18 cellular contexts compared by ENCODE assay signal in genomic region chrX:9091253-9091652, GRCh38. TPM values are rescaled to one million over a fixed set of nuclear protein-coding genes. Genes with fewer than 3 reads are reported as not detected.
A peak's percentile ranks its signal among the peaks of the same experiment; 100 is the strongest.
DNase-seq lines count a peak whose midpoint lies in the region; ATAC-seq, FAIRE-seq and TF ChIP-seq lines count a peak whose summit lies in the region.
"Had no signal": no experiment of that assay in that cellular context is flagged by ENCODE, and none has a peak within 500 bp of the region (broad histone marks: within the 10 kb centered on the region; RNA-seq: fewer than 3 reads in every experiment).

No MANE protein-coding gene starts in this region.

- H3K4me3 Mint-ChIP-seq in activated B cell treated with CpG ODN at 0.5 μM for 24 hours: peak overlapping the region; percentile 15
- no peak overlapping the region for H3K4me3 Mint-ChIP-seq in stimulated activated memory B cell treated with anti-CD40 and anti-IgM and Interleukin-4, amounts not matched to agents 10 μg/mL and 1 μg/mL and 100 μg/mL, for 72 hours

- no peak for FAIRE-seq in GM12891 (lab: Jason Lieb, UNC)
- FAIRE-seq: GM18507, H1, K562 had no signal

- CTCF ChIA-PET in activated B cell treated with CpG ODN at 0.5 μM for 24 hours (lab: Charles Lee): no interaction called here

- H3K27ac Mint-ChIP-seq in activated B cell treated with CpG ODN at 0.5 μM for 24 hours: peak overlapping the region; percentile 65
- H3K27ac Mint-ChIP-seq in stimulated activated memory B cell treated with anti-CD40 and anti-IgM and Interleukin-4, amounts not matched to agents 10 μg/mL and 1 μg/mL and 100 μg/mL, for 72 hours: peak overlapping the region; percentile 60

- peaks cover 4% of the 10 kb centered on the region for H3K27me3 Mint-ChIP-seq in activated B cell treated with CpG ODN at 0.5 μM for 24 hours
- H3K27me3 Mint-ChIP-seq in stimulated activated memory B cell treated with anti-CD40 and anti-IgM and Interleukin-4, amounts not matched to agents 10 μg/mL and 1 μg/mL and 100 μg/mL, for 72 hours: no peaks in the 10 kb centered on the region

- no peak for TF ChIP-seq POLR2A in GM12891 (IDR thresholded peaks at IDR 0.05; ENCODE audit: low read depth, low read length)

- POLR2A ChIA-PET in activated B cell treated with CpG ODN at 0.5 μM for 24 hours (lab: Charles Lee): no interaction called here

- intact Hi-C loops in activated B cell treated with CpG ODN at 0.5 μM for 24 hours (cut with micrococcal nuclease): loop anchor here (5.0 kb wide), 3 partner anchors 76 to 371 kb away; no protein-coding TSS in a partner anchor

- H3K36me3 Mint-ChIP-seq in activated B cell treated with CpG ODN at 0.5 μM for 24 hours (ENCODE audit: low read depth): peaks cover 1% of the 10 kb centered on the region
- no peaks in the 10 kb centered on the region for H3K36me3 Mint-ChIP-seq in stimulated activated memory B cell treated with anti-CD40 and anti-IgM and Interleukin-4, amounts not matched to agents 10 μg/mL and 1 μg/mL and 100 μg/mL, for 72 hours

- no peak for TF ChIP-seq CTCF in activated B cell treated with CpG ODN at 0.5 μM for 24 hours (IDR thresholded peaks at IDR 0.05)

- peaks cover 13% of the 10 kb centered on the region for H3K4me1 Mint-ChIP-seq in activated B cell treated with CpG ODN at 0.5 μM for 24 hours
- H3K4me1 Mint-ChIP-seq in stimulated activated memory B cell treated with anti-CD40 and anti-IgM and Interleukin-4, amounts not matched to agents 10 μg/mL and 1 μg/mL and 100 μg/mL, for 72 hours: peaks cover 8% of the 10 kb centered on the region

- DNase-seq in GM12891 (ENCODE audit: insufficient read length, low spot score): no peak
- DNase-seq in MV-4-11 (lab: John Stamatoyannopoulos, UW): peak; percentile 79
- peak; percentile 15 for DNase-seq in activated B cell treated with CpG ODN at 0.5 μM for 24 hours
- DNase-seq in NCI-H446 (lab: John Stamatoyannopoulos, UW): no peak
- DNase-seq in LoVo (ENCODE audit: low spot score): no peak
- DNase-seq in stimulated activated CD4-positive, alpha-beta T cell treated with anti-CD3 and anti-CD28 coated beads, Interleukin-1b, Interleukin-23, amount 100 ng/mL, for 48 hours: no peak
- DNase-seq: DMS79 treated with DMSO at 0.1 percent for 48 hours, NCI-H1436, NCI-H1930, NCI-H226, NCI-H526, OCI-M1, Right ventricle myocardium superior had no signal

- peak; percentile 42 for ATAC-seq in activated B cell treated with CpG ODN at 0.5 μM for 24 hours (ENCODE audit: low read depth)
- ATAC-seq in stimulated activated memory B cell treated with anti-CD40 and anti-IgM and Interleukin-4, amounts not matched to agents 10 μg/mL and 1 μg/mL and 100 μg/mL, for 72 hours: no peak
- ATAC-seq in GM19455 (IDR thresholded peaks at IDR 0.05; ENCODE audit: unreplicated experiment): no peak
- ATAC-seq: K562 had no signal

- peaks cover 2% of the 10 kb centered on the region for H3K9me3 Mint-ChIP-seq in activated B cell treated with CpG ODN at 0.5 μM for 24 hours
- H3K9me3 Mint-ChIP-seq in stimulated activated memory B cell treated with anti-CD40 and anti-IgM and Interleukin-4, amounts not matched to agents 10 μg/mL and 1 μg/mL and 100 μg/mL, for 72 hours: peaks cover 3% of the 10 kb centered on the region

TF ChIP-seq in GM12891, 5 proteins besides CTCF, POLR2A, EP300 and RAD21:
- no peak for TF ChIP-seq POLR2AphosphoS5 (IDR thresholded peaks at IDR 0.05; ENCODE audit: low read depth, low read length)
- TF ChIP-seq SPI1 (IDR thresholded peaks at IDR 0.05; ENCODE audit: low read depth, low read length): peak; percentile 82
TF ChIP-seq in GM12891: peak in this region for 1.

RNA-seq across cellular contexts. Expression of gene FAM9B, which starts 57.3 kb away (rescaled TPM):
- polyA plus RNA-seq in GM12891 (2012; ENCODE audit: low read depth, missing spikeins): not detected
- not detected in 2 replicates for total RNA-seq in activated B cell treated with CpG ODN at 0.5 μM for 24 hours
- total RNA-seq: H1, Right ventricle myocardium superior had no signal
- polyA plus RNA-seq: H1 had no signal

Comparison
In these comparisons a context has a peak if more than half of its experiments do, and no peak if none do; other contexts are left out.
1. DNase-seq: peak in MV-4-11 (single experiment) and activated B cell treated with CpG ODN at 0.5 μM for 24 hours (single experiment); none in GM12891 (single experiment), NCI-H446 (0 of 2), LoVo (single experiment) and stimulated activated CD4-positive, alpha-beta T cell treated with anti-CD3 and anti-CD28 coated beads, Interleukin-1b, Interleukin-23, amount 100 ng/mL, for 48 hours (single experiment).